In the genomic region with DNA sequence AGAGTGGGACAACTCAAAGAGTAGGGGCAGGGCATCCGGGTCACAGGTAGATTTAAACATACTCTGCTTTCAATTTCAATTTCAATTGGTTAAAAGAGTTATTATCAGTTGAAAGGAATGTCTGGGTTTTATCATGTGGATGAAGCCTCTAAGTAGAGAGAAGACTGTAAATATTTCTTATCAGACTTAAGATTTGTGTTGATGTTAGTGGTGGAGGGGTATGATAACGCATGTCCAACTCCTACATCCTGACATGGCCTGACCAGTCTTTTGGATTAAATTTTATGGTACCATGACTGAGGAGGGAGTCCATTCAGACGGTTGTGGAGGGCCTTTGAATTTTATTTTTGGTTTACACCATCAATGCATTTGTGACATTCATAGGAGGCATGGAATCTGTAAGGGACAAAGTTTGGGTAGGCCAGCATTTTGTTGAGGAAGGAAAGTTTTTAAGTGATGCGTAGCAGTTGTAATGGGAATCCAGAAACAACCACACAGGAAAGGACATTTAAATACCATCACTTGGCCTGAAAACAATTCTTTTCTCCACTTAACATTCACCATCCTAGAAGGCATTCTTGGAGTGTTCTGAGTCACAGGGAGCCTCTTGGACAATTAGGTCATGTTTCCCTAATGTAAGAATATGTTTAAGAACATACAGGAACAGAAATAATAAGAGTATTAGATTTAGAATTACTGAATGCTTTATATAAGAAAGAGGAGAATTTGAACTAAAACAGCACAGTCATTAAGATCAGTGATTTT, we compare ENCODE assay signal across 18 cellular contexts.
DNase-seq lines count a peak whose midpoint lies in the region; ATAC-seq and TF ChIP-seq lines count a peak whose summit lies in the region.
"Had no signal": no experiment of that assay in that cellular context is flagged by ENCODE, and none has a peak within 500 bp of the region (broad histone marks: within the 10 kb centered on the region; RNA-seq: fewer than 3 reads in every experiment).

No MANE protein-coding gene starts in this region.

- H3K27me3 ChIP-seq in AG04450 (ENCODE audit: control insufficient read depth, insufficient read depth, low read length) = no peaks in the 10 kb centered on the region
- H3K27me3 ChIP-seq in mesenchymal stem cell (ENCODE audit: control insufficient read depth in 1 of 2, insufficient read depth in 1 of 2, low read length in 2 of 2) = no peaks in the 10 kb centered on the region
- H3K27me3 ChIP-seq: pancreas had no signal

- WGBS in mesenchymal stem cell = 43% methylated on average over 3 of the region's 4 CpGs

- H2BK5ac ChIP-seq in mesenchymal stem cell (ENCODE audit: low read depth, low read length, poor library complexity, severe bottlenecking) = no peak overlapping the region

- no peak for ATAC-seq in HG03025 (IDR thresholded peaks at IDR 0.05; ENCODE audit: low FRiP score, unreplicated experiment)
- ATAC-seq: pancreas had no signal

- DNase-seq in AG04450 (ENCODE audit: low read depth, low spot score) (peak; percentile 48), M059J (ENCODE audit: low read depth) (peak; percentile 87), dedifferentiated amniotic fluid mesenchymal stem cell (ENCODE audit: extremely low spot score) (peak; percentile 70), mesenchymal stem cell (peak; percentile 89), DMS 273 treated with DMSO at 0.1 percent for 48 hours (lab: John Stamatoyannopoulos, UW) (no peak), NCI-H2227 treated with DMSO at 0.1 percent for 48 hours (lab: John Stamatoyannopoulos, UW) (no peak), DMS79 (lab: John Stamatoyannopoulos, UW) (no peak)
- DNase-seq: activated B cell treated with CpG ODN at 0.5 μM for 24 hours; amygdala; BE2C; effector memory CD4-positive, alpha-beta T cell; mesendoderm; NCI-H2029; NK-92 treated with Interleukin-12 subunit alpha and Interleukin-12 subunit beta, amount 100 ng/mL, for 24 hours; pancreas; stimulated activated CD4-positive, alpha-beta T cell treated with anti-CD3 and anti-CD28 coated beads, Interleukin-2, amount 100 ng/mL, for 24 hours had no signal

- POLR2A ChIA-PET in AG04450 (lab: Yijun Ruan, JAX) = no interaction called here

- no peak overlapping the region for H3K14ac ChIP-seq in mesenchymal stem cell (ENCODE audit: low read length in 2 of 2)

- H2BK15ac ChIP-seq in mesenchymal stem cell (ENCODE audit: low read depth, poor library complexity, severe bottlenecking) = no peak overlapping the region

- no peak overlapping the region for H2BK12ac ChIP-seq in mesenchymal stem cell (ENCODE audit: low read length in 2 of 2)

- no peak overlapping the region for H3K23ac ChIP-seq in mesenchymal stem cell (ENCODE audit: low read length in 2 of 2)

- TF ChIP-seq CTCF in AG04450 (IDR thresholded peaks at IDR 0.05; ENCODE audit: low read depth, low read length) = no peak

- no peak overlapping the region for H2AK5ac ChIP-seq in mesenchymal stem cell (ENCODE audit: low read length, severe bottlenecking)

- CTCF ChIA-PET in AG04450 (lab: Charles Lee) = interaction anchor here (1.3 kb wide), 1 partner anchor 227 kb away, joined by 3 read pairs; no protein-coding TSS in a partner anchor

- H2BK120ac ChIP-seq in mesenchymal stem cell (ENCODE audit: low read depth, low read length) = no peak overlapping the region

- peaks cover 4% of the 10 kb centered on the region for H3K4me1 ChIP-seq in mesenchymal stem cell (ENCODE audit: control insufficient read depth, insufficient read depth, low read depth, low read length)
- H3K4me1 ChIP-seq: BE2C, pancreas had no signal

- no peak overlapping the region for H3K18ac ChIP-seq in mesenchymal stem cell (ENCODE audit: low read depth in 1 of 2, low read length in 2 of 2)

- no peaks in the 10 kb centered on the region for H3K36me3 ChIP-seq in mesenchymal stem cell (ENCODE audit: control insufficient read depth in 1 of 2, insufficient read depth in 2 of 2, low read depth in 1 of 2, low read length in 2 of 2)
- H3K36me3 ChIP-seq: BE2C, pancreas had no signal

- no peak overlapping the region for H4K91ac ChIP-seq in mesenchymal stem cell (ENCODE audit: low read length)

- H4K8ac ChIP-seq in mesenchymal stem cell (ENCODE audit: low read length) = no peak overlapping the region

- H3K9me3 ChIP-seq in AG04450 (ENCODE audit: control insufficient read depth, insufficient read depth, low read length) = no peaks in the 10 kb centered on the region; the same call in 1 of the 2 replicates
- H3K9me3 ChIP-seq in mesenchymal stem cell (ENCODE audit: control insufficient read depth, low read length) = no peaks in the 10 kb centered on the region
- H3K9me3 ChIP-seq: BE2C, pancreas had no signal

- no peak overlapping the region for H3K4ac ChIP-seq in mesenchymal stem cell (ENCODE audit: low read depth in 1 of 2, low read length in 2 of 2)

- H3K27ac ChIP-seq in AG04450 (ENCODE audit: low read depth, low read length) (peak overlapping the region; percentile 53), mesenchymal stem cell (ENCODE audit: low read length, poor library complexity, severe bottlenecking) (peak overlapping the region; percentile 6)
- H3K27ac ChIP-seq: KMS-11, pancreas had no signal

- no peak overlapping the region for H3K4me3 ChIP-seq in AG04450 (ENCODE audit: low read depth, low read length)
- H3K4me3 ChIP-seq in mesenchymal stem cell (ENCODE audit: insufficient read depth in 1 of 2, low read depth in 1 of 2, low read length in 2 of 2) = no peak overlapping the region
- H3K4me3 ChIP-seq: pancreas had no signal

- no peak overlapping the region for H3K4me2 ChIP-seq in mesenchymal stem cell (ENCODE audit: low read length, poor library complexity, severe bottlenecking)
- H3K4me2 ChIP-seq: KMS-11 had no signal

- H3K9ac ChIP-seq in mesenchymal stem cell (ENCODE audit: low read length) = no peak overlapping the region
- H3K9ac ChIP-seq: KMS-11 had no signal

- no peaks in the 10 kb centered on the region for H3K79me1 ChIP-seq in mesenchymal stem cell (replicated peaks; ENCODE audit: low read length, poor library complexity, severe bottlenecking)

- H2AFZ ChIP-seq in mesenchymal stem cell (ENCODE audit: low read depth, low read length) = no peak overlapping the region

Comparison
In these comparisons a context has a peak if more than half of its experiments do, and no peak if none do; other contexts are left out.
1. DNase-seq: peak in AG04450 (single experiment), M059J (single experiment), dedifferentiated amniotic fluid mesenchymal stem cell (single experiment) and mesenchymal stem cell (single experiment); none in DMS 273 treated with DMSO at 0.1 percent for 48 hours (single experiment), NCI-H2227 treated with DMSO at 0.1 percent for 48 hours (single experiment) and DMS79 (single experiment).